ENCODE assay signal across 8 cellular contexts in the genomic region with DNA sequence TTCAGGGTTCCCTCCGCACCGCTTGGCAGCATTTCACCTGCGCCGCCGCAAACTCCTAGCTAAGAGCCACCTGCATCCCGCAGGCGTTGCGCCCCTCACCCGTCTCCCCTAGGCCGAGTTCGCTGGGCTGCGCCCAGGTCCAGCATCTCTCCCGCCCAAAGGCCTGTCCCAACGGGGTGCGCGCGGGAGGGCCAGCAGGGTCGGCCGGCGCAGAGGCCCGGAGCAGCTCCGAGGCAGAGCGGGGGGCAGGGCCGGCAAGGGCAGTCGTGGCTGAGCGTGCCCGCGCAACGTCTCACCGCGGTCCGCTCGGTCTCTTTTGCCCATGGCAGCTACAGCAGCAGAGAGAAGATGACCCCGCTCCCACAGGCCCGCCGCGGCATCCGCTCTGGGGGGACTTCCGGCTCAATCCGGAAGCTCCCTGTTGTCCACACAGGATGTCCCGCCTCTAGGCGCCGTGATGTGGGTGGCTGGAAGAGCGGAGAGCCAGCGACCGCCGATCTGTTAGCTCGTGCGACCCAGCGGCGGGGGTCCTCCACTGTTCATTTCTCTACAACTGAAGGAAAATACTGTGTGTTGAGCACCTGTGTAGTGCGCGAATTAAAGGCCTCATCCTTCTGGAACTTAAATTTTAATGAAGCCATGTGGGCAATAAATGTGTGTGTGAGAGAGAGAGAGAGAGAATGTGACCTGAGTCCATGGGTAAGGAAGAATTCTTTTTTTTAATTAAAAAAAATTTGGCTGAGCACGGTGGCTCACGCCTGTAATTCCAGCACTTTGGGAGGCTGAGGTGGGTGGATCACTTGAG. TPM values are rescaled to one million over a fixed set of nuclear protein-coding genes. Genes with fewer than 3 reads are reported as not detected.
DNase-seq lines count a peak whose midpoint lies in the region; ATAC-seq and TF ChIP-seq lines count a peak whose summit lies in the region.

ERCC3 (minus strand) TSS at position 387 of the 805 bp plus-strand sequence; CDS start at position 324, 63 bp downstream.

- H3K36me3 Mint-ChIP-seq in T-cell (peaks cover 19% of the 10 kb centered on the region), type B pancreatic cell (peaks cover 8% of the 10 kb centered on the region)

- H3K27ac ChIP-seq in adipose tissue (ENCODE audit: low read depth, low read length) (no peak within 1 kb of the TSS), heart right ventricle (peak within 1 kb of the TSS; percentile 44 to 92 (median 80))

- H3K27me3 ChIP-seq in heart right ventricle, result no peaks in the 10 kb centered on the region

- H3K27me3 Mint-ChIP-seq in T-cell (no peaks in the 10 kb centered on the region), type B pancreatic cell (no peaks in the 10 kb centered on the region)

- TF ChIP-seq CTCF in GM12875 (IDR thresholded peaks at IDR 0.05; ENCODE audit: borderline replicate concordance, insufficient read depth, low read depth, low read length) (no peak), heart right ventricle (IDR thresholded peaks at IDR 0.05) (peak in 1 of 9 donors; percentile 9), type B pancreatic cell (conservative IDR thresholded peaks at IDR 0.05) (no peak)

- WGBS in adipose tissue, 3 donors, result 0 to 1% (median 0%) methylated on average over 54 to 55 of the region's 55 CpGs
- WGBS in heart right ventricle, 2 donors, result 0% methylated on average over 55 of the region's 55 CpGs

- peak within 1 kb of the TSS; percentile 95 for H3K4me3 ChIP-seq in GM12875 (ENCODE audit: low read depth, low read length)
- peak within 1 kb of the TSS; percentile 69 to 99 (median 95) for H3K4me3 ChIP-seq in heart right ventricle

- peaks cover 4 to 25% (median 13%) of the 10 kb centered on the region in 9 donors for H3K4me1 ChIP-seq in heart right ventricle

- H3K36me3 ChIP-seq in heart right ventricle, result peaks cover 0 to 40% (median 33%) of the 10 kb centered on the region in 9 donors

- ATAC-seq in HG02623 (IDR thresholded peaks at IDR 0.05; ENCODE audit: unreplicated experiment), result peak; percentile 99
- peak; percentile 92 to 96 (median 95) for ATAC-seq in T-cell (replicated peaks in 1 of 4)
- peak; percentile 93 to 98 (median 98) for ATAC-seq in heart right ventricle

- CTCF ChIA-PET in T-cell (lab: Charles Lee), result interaction anchor here (0.5 to 0.6 kb wide), 4 partner anchors 104 to 515 kb away, joined by 3 to 5 read pairs (median 3); no protein-coding TSS in a partner anchor

- peaks cover 21 to 40% (median 35%) of the 10 kb centered on the region in 3 donors for H3K4me1 Mint-ChIP-seq in T-cell
- peaks cover 20% of the 10 kb centered on the region for H3K4me1 Mint-ChIP-seq in type B pancreatic cell (ENCODE audit: unreplicated experiment)

- peak; percentile 79 for DNase-seq in NCI-H1092 treated with DMSO at 0.1 percent for 48 hours (lab: John Stamatoyannopoulos, UW)
- DNase-seq in T-cell, result peak; percentile 52 to 83 (median 74)
- DNase-seq in heart right ventricle, result peak; percentile 88 to 90
- DNase-seq in posterior cingulate gyrus, result peak; percentile 75 to 98 (median 88)
- DNase-seq in type B pancreatic cell (ENCODE audit: extremely low spot score, unreplicated experiment), result peak; percentile 86

- H3K4me3 Mint-ChIP-seq in T-cell (peak within 1 kb of the TSS; percentile 94 to 98 (median 95)), type B pancreatic cell (peak within 1 kb of the TSS; percentile 100)

- peak within 1 kb of the TSS; percentile 97 to 98 for H3K27ac Mint-ChIP-seq in T-cell
- H3K27ac Mint-ChIP-seq in type B pancreatic cell, result peak within 1 kb of the TSS; percentile 90

- POLR2A ChIA-PET in T-cell (lab: Charles Lee), result interaction anchor here (0.6 to 0.7 kb wide), 5 partner anchors 87 to 452 kb away, joined by 3 to 9 read pairs (median 3); partner anchors contain the start of gene PROC (in 1 of the 2)

- H3K9me3 ChIP-seq in heart right ventricle, result no peaks in the 10 kb centered on the region

- intact Hi-C loops in heart right ventricle (cut with DNase I) (loop anchor here in 2 of 10 donors (10.0 kb wide), 1 partner anchor 229 kb away; no protein-coding TSS in a partner anchor), posterior cingulate gyrus (cut with DNase I) (loop anchor here (10.0 kb wide), 1 partner anchor 91 kb away; the partner anchor contains the start of gene MAP3K2)

- H3K9me3 Mint-ChIP-seq in T-cell, result no peaks in the 10 kb centered on the region
- H3K9me3 Mint-ChIP-seq in type B pancreatic cell, result no peaks in the 10 kb centered on the region

RNA-seq across cellular contexts. Expression of gene ERCC3, which starts in this region (rescaled TPM):
- total RNA-seq in T-cell, result 10 to 100 TPM; 41.5 to 62.1 (median 52.3) TPM
- polyA plus RNA-seq in adipose tissue, result 10 to 100 TPM; 16.4 to 30.7 (median 27.4) TPM
- total RNA-seq in heart right ventricle, result 10 to 100 TPM; 19.8 to 27.4 (median 23.6) TPM
- 10 to 100 TPM; 15.8 to 22.0 TPM for polyA plus RNA-seq in heart right ventricle
- total RNA-seq in type B pancreatic cell (ENCODE audit: low replicate concordance), result 43.4 and 52.9 TPM in 2 replicates
